In genomic region chr18:35837922-35838496, GRCh38 we compare ENCODE assay signal across 19 cellular contexts.
DNase-seq lines count a peak whose midpoint lies in the region; ATAC-seq, FAIRE-seq and TF ChIP-seq lines count a peak whose summit lies in the region.
"Had no signal": no experiment of that assay in that cellular context is flagged by ENCODE, and none has a peak within 500 bp of the region (broad histone marks: within the 10 kb centered on the region; RNA-seq: fewer than 3 reads in every experiment).

No MANE protein-coding gene starts in this region.

- WGBS in K562 (ENCODE audit: insufficient coverage, low coverage, missing lambda C conversion rate), result 0% methylated on average over 5 of the region's 5 CpGs

- H2AFZ ChIP-seq in Loucy (ENCODE audit: low read length) (no peak overlapping the region), K562 (ENCODE audit: low read depth, low read length) (no peak overlapping the region), neural progenitor cell (replicated peaks) (no peak overlapping the region)

- H3K27me3 ChIP-seq in Loucy (ENCODE audit: insufficient read depth, low read length, poor library complexity, severe bottlenecking) (no peaks in the 10 kb centered on the region), K562 (ENCODE audit: control insufficient read depth in 2 of 2, insufficient read depth in 2 of 2, low read length in 2 of 2) (peaks cover 0 to 3% of the 10 kb centered on the region in 2 experiments; a peak in 1 of 5 replicates), neural progenitor cell (no peaks in the 10 kb centered on the region)
- H3K27me3 ChIP-seq: BE2C had no signal

- H4K20me1 ChIP-seq in Loucy (ENCODE audit: insufficient read depth, low read length, poor library complexity, severe bottlenecking) (no peaks in the 10 kb centered on the region), K562 (replicated peaks; ENCODE audit: control insufficient read depth, insufficient read depth, low read length) (no peaks in the 10 kb centered on the region), neural progenitor cell (ENCODE audit: low read depth) (no peaks in the 10 kb centered on the region)

- H3K4me3 ChIP-seq in Loucy (ENCODE audit: low read length, poor library complexity, severe bottlenecking), result no peak overlapping the region
- H3K4me3 ChIP-seq in K562, result no peak overlapping the region
- no peak overlapping the region for H3K4me3 ChIP-seq in neural progenitor cell

- no peaks in the 10 kb centered on the region for H3K4me1 Mint-ChIP-seq in neural progenitor cell
- H3K4me1 Mint-ChIP-seq: CD4-positive, CD25-positive, alpha-beta regulatory T cell; CD8-positive, alpha-beta memory T cell had no signal

- FAIRE-seq in K562 (lab: Jason Lieb, UNC), result no peak
- FAIRE-seq: A204.1, H54 had no signal

- no peaks in the 10 kb centered on the region for H3K9me3 ChIP-seq in Loucy (ENCODE audit: insufficient read depth, low read depth, low read length)
- H3K9me3 ChIP-seq in K562 (replicated peaks; ENCODE audit: control insufficient read depth, insufficient read depth, low read depth, low read length), result no peaks in the 10 kb centered on the region
- H3K9me3 ChIP-seq in neural progenitor cell (ENCODE audit: low read depth), result no peaks in the 10 kb centered on the region
- H3K9me3 ChIP-seq: BE2C, Caco-2 had no signal

- TF ChIP-seq EP300 in K562 (IDR thresholded peaks at IDR 0.05; ENCODE audit: low read length), result no peak

- no peaks in the 10 kb centered on the region for H3K9me1 ChIP-seq in K562 (ENCODE audit: control insufficient read depth, insufficient read depth, low read length)

- no TSS peak for BruUV-seq in K562 (replicated peaks; lab: Mats Ljungman, UMichigan)

- H3K36me3 ChIP-seq in Loucy (ENCODE audit: insufficient read depth, low read length) (no peaks in the 10 kb centered on the region), K562 (ENCODE audit: control insufficient read depth, insufficient read depth, low read length) (no peaks in the 10 kb centered on the region), neural progenitor cell (no peaks in the 10 kb centered on the region)
- H3K36me3 ChIP-seq: BE2C had no signal

- POLR2A ChIA-PET in K562 (lab: Yijun Ruan, JAX), result interaction anchor here (1.0 kb wide), 1 partner anchor 10 kb away, joined by 3 read pairs; no protein-coding TSS in a partner anchor

- H3K27ac Mint-ChIP-seq in neural progenitor cell, result no peak overlapping the region
- H3K27ac Mint-ChIP-seq: CD4-positive, CD25-positive, alpha-beta regulatory T cell; CD8-positive, alpha-beta memory T cell had no signal

- TF ChIP-seq POLR2A in K562 (conservative IDR thresholded peaks at IDR 0.05), result no peak

- ATAC-seq in K562, result peak; percentile 67
- ATAC-seq in GM21526 (IDR thresholded peaks at IDR 0.05; ENCODE audit: low FRiP score, unreplicated experiment), result no peak

- H3K27ac ChIP-seq in K562 (ENCODE audit: extremely low read depth, low read depth, low read length), result no peak overlapping the region
- no peak overlapping the region for H3K27ac ChIP-seq in neural progenitor cell
- H3K27ac ChIP-seq: KMS-11 had no signal

- H3K36me3 Mint-ChIP-seq in neural progenitor cell, result no peaks in the 10 kb centered on the region
- H3K36me3 Mint-ChIP-seq: CD4-positive, CD25-positive, alpha-beta regulatory T cell; CD8-positive, alpha-beta memory T cell had no signal

- intact Hi-C loops in K562 (cut with micrococcal nuclease), result no loop called here

- in situ Hi-C loops in K562 (cut with MboI), result no loop called here

- no peaks in the 10 kb centered on the region for H3K9me2 ChIP-seq in Loucy (replicated peaks; ENCODE audit: low read depth, low read length)

- H3K4me3 Mint-ChIP-seq in neural progenitor cell, result no peak overlapping the region
- H3K4me3 Mint-ChIP-seq: CD4-positive, CD25-positive, alpha-beta regulatory T cell; CD8-positive, alpha-beta memory T cell had no signal

- TF ChIP-seq RAD21 in K562 (CRISPR knock-in tag; conservative IDR thresholded peaks at IDR 0.05 in 1 of 2, IDR thresholded peaks at IDR 0.05 in 1 of 2), result peak in 1 of 2 experiments; percentile 19; a peak in 1 of 4 replicates

- H3F3A ChIP-seq in Loucy (ENCODE audit: low read depth) (no peaks in the 10 kb centered on the region), neural progenitor cell (ENCODE audit: low read depth) (no peaks in the 10 kb centered on the region)

- no peaks in the 10 kb centered on the region for H3K9me3 Mint-ChIP-seq in neural progenitor cell

- H3K4me2 ChIP-seq in Loucy (ENCODE audit: low read depth, low read length, poor library complexity, severe bottlenecking) (no peak overlapping the region), K562 (ENCODE audit: insufficient read depth, low read length) (no peak overlapping the region), neural progenitor cell (no peak overlapping the region)
- H3K4me2 ChIP-seq: KMS-11 had no signal

- CTCF ChIA-PET in K562 (lab: Yijun Ruan, JAX; ENCODE audit: low intra/inter-chr PET ratio), result interaction anchor here (0.6 to 1.4 kb wide), 2 partner anchors 82 to 628 kb away, joined by 4 to 5 read pairs; no protein-coding TSS in a partner anchor

- H3K4me1 ChIP-seq in Loucy (ENCODE audit: insufficient read depth, low read length, poor library complexity, severe bottlenecking) (no peaks in the 10 kb centered on the region), K562 (replicated peaks in 1 of 2; ENCODE audit: control insufficient read depth in 2 of 2, insufficient read depth in 2 of 2, low read length in 2 of 2) (no peaks in the 10 kb centered on the region), neural progenitor cell (no peaks in the 10 kb centered on the region)
- H3K4me1 ChIP-seq: BE2C, Caco-2 had no signal

- H3K9ac ChIP-seq in Loucy (ENCODE audit: low read depth, low read length, poor library complexity, severe bottlenecking), result no peak overlapping the region
- H3K9ac ChIP-seq in K562 (ENCODE audit: insufficient read depth in 1 of 2, low read depth in 2 of 2, low read length in 2 of 2), result no peak overlapping the region
- no peak overlapping the region for H3K9ac ChIP-seq in neural progenitor cell
- H3K9ac ChIP-seq: KMS-11 had no signal

- DNase-seq in K562 (ENCODE audit: extremely low read depth in 1 of 4, low spot score in 3 of 4) (no peak), neural progenitor cell (ENCODE audit: low spot score) (no peak), HUDEP-2 (lab: John Stamatoyannopoulos, UW; ENCODE audit: unreplicated experiment in 76 of 76) (no peak), glomerular visceral epithelial cell (ENCODE audit: extremely low spot score) (no peak)
- no peak for DNase-seq in activated CD4-positive, alpha-beta T cell treated with anti-CD3 and anti-CD28 coated beads for 48 hours
- DNase-seq: ACHN; BE2C; C1 segment of cervical spinal cord; Caco-2; CD4-positive, CD25-positive, alpha-beta regulatory T cell; CD8-positive, alpha-beta memory T cell; DMS153; DMS79; GDM1 had no signal

- H3K79me2 ChIP-seq in Loucy (ENCODE audit: insufficient read depth, low read length), result no peaks in the 10 kb centered on the region
- H3K79me2 ChIP-seq in K562 (ENCODE audit: control insufficient read depth, insufficient read depth, low read length), result no peaks in the 10 kb centered on the region
- H3K79me2 ChIP-seq in neural progenitor cell (ENCODE audit: low read depth), result no peaks in the 10 kb centered on the region

- no peaks in the 10 kb centered on the region for H3K27me3 Mint-ChIP-seq in neural progenitor cell (ENCODE audit: insufficient read depth, low read depth)

- TF ChIP-seq CTCF in Loucy (conservative IDR thresholded peaks at IDR 0.05; ENCODE audit: low read length) (peak; percentile 47), K562 (IDR thresholded peaks at IDR 0.05 in 2 of 3, conservative IDR thresholded peaks at IDR 0.05 in 1 of 3; ENCODE audit: insufficient read depth in 2 of 3, low read depth in 1 of 3, low read length in 3 of 3) (peak in 2 of 3 experiments; percentile 21 to 39; a peak in 2 of 6 replicates), neural progenitor cell (IDR thresholded peaks at IDR 0.05) (peak; percentile 24)

TF ChIP-seq in K562, 482 proteins besides CTCF, POLR2A, EP300 and RAD21:
- no peak for TF ChIP-seq NR2F6 (CRISPR knock-in tag; IDR thresholded peaks at IDR 0.05)
